ENCODE assay signal across 8 cellular contexts in the genomic region with DNA sequence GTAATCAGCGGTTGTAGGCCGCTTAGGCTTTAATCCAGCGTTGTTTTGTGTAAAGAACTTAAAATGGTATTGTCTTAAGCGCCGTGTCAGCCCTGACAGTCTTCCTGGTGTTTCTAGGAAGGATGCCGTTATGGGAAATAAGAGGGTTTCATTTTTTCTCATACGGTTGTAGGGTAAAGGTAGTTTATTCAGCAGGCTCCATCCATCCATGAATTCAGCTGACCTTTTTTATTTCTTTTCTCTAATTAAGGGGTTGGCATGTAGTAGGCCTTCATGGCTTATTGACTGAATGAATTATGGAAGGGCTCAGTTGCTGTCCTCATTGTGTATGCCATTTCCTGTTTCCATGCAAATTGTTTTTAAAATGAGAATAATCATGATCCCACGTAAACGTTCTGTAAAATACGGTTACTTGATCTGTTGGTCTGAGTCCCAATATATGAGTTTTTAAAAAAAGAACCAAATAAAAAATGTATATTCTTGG. TPM values are rescaled to one million over a fixed set of nuclear protein-coding genes. Genes with fewer than 3 reads are reported as not detected.
A peak's percentile ranks its signal among the peaks of the same experiment; 100 is the strongest.
DNase-seq lines count a peak whose midpoint lies in the region; ATAC-seq, FAIRE-seq and TF ChIP-seq lines count a peak whose summit lies in the region.

No MANE protein-coding gene starts in this region.

- H3K4me3 ChIP-seq in duodenal mucosa (ENCODE audit: low read depth in 1 of 2, low read length in 2 of 2), result peak overlapping the region; percentile 99 to 100
- peak overlapping the region; percentile 98 for H3K4me3 ChIP-seq in naive thymus-derived CD4-positive, alpha-beta T cell (ENCODE audit: low read length)

- peaks cover 9 to 11% of the 10 kb centered on the region in 2 donors for H3K4me1 ChIP-seq in duodenal mucosa (ENCODE audit: control insufficient read depth in 1 of 2, insufficient read depth in 2 of 2, low read length in 2 of 2)
- peaks cover 10 to 12% of the 10 kb centered on the region in 2 donors for H3K4me1 ChIP-seq in naive thymus-derived CD4-positive, alpha-beta T cell (ENCODE audit: control insufficient read depth in 2 of 2, insufficient read depth in 2 of 2, low read length in 2 of 2)

- no peak for DNase-seq in activated CD4-positive, alpha-beta T cell treated with anti-CD3 and anti-CD28 coated beads, Interleukin-2, amount 10 ng/mL, durations not matched to agents 7 days and 5 days
- no peak for DNase-seq in activated CD4-positive, alpha-beta T cell treated with anti-CD3 and anti-CD28 coated beads for 1 hour
- DNase-seq in NCI-H748 treated with DMSO at 0.1 percent for 48 hours (lab: John Stamatoyannopoulos, UW) (peak; percentile 4), NK-92 (lab: John Stamatoyannopoulos, UW; ENCODE audit: unreplicated experiment) (no peak), D721Med (ENCODE audit: insufficient read length, low spot score) (no peak)
- no peak for DNase-seq in naive thymus-derived CD4-positive, alpha-beta T cell

- peak overlapping the region; percentile 100 for H3K27ac Mint-ChIP-seq in activated CD4-positive, alpha-beta T cell treated with anti-CD3 and anti-CD28 coated beads, Interleukin-2, amount 10 ng/mL, durations not matched to agents 7 days and 5 days
- H3K27ac Mint-ChIP-seq in naive thymus-derived CD4-positive, alpha-beta T cell, result peak overlapping the region; percentile 98 to 100 (median 100)

- peaks cover 27% of the 10 kb centered on the region for H3K36me3 Mint-ChIP-seq in activated CD4-positive, alpha-beta T cell treated with anti-CD3 and anti-CD28 coated beads, Interleukin-2, amount 10 ng/mL, durations not matched to agents 7 days and 5 days (ENCODE audit: low read depth)
- peaks cover 7 to 22% (median 10%) of the 10 kb centered on the region in 5 donors for H3K36me3 Mint-ChIP-seq in naive thymus-derived CD4-positive, alpha-beta T cell

- no peaks in the 10 kb centered on the region for H3K9me3 ChIP-seq in duodenal mucosa (ENCODE audit: control insufficient read depth in 1 of 2, low read length in 2 of 2)
- H3K9me3 ChIP-seq in naive thymus-derived CD4-positive, alpha-beta T cell (ENCODE audit: control insufficient read depth in 2 of 3, low read length in 3 of 3), result no peaks in the 10 kb centered on the region

- peaks cover 15 to 24% of the 10 kb centered on the region in 2 donors for H3K36me3 ChIP-seq in duodenal mucosa (ENCODE audit: control insufficient read depth in 1 of 2, insufficient read depth in 2 of 2, low read length in 2 of 2)
- peaks cover 0 to 23% (median 14%) of the 10 kb centered on the region in 3 experiments for H3K36me3 ChIP-seq in naive thymus-derived CD4-positive, alpha-beta T cell (ENCODE audit: control insufficient read depth in 2 of 3, insufficient read depth in 3 of 3, low read length in 3 of 3)

- H3K9ac ChIP-seq in duodenal mucosa (ENCODE audit: low read depth in 1 of 2, low read length in 2 of 2), result peak overlapping the region; percentile 99 to 100

- H3K4me1 Mint-ChIP-seq in activated CD4-positive, alpha-beta T cell treated with anti-CD3 and anti-CD28 coated beads, Interleukin-2, amount 10 ng/mL, durations not matched to agents 7 days and 5 days, result peaks cover 31% of the 10 kb centered on the region
- H3K4me1 Mint-ChIP-seq in naive thymus-derived CD4-positive, alpha-beta T cell, result peaks cover 15 to 50% (median 42%) of the 10 kb centered on the region in 7 donors

- no peak for FAIRE-seq in D721Med (lab: Jason Lieb, UNC)

- POLR2A ChIA-PET in activated CD4-positive, alpha-beta T cell treated with anti-CD3 and anti-CD28 coated beads, Interleukin-2, amount 10 ng/mL, durations not matched to agents 7 days and 5 days (lab: Charles Lee), result no interaction called here
- POLR2A ChIA-PET in naive thymus-derived CD4-positive, alpha-beta T cell (lab: Charles Lee), result interaction anchor here (1.3 to 2.7 kb wide), 2 partner anchors 51 to 75 kb away, joined by 6 to 23 read pairs; a partner anchor contains a TSS

- no peaks in the 10 kb centered on the region for H3K27me3 Mint-ChIP-seq in activated CD4-positive, alpha-beta T cell treated with anti-CD3 and anti-CD28 coated beads, Interleukin-2, amount 10 ng/mL, durations not matched to agents 7 days and 5 days
- peaks cover 0 to 4% (median 3%) of the 10 kb centered on the region in 5 donors for H3K27me3 Mint-ChIP-seq in naive thymus-derived CD4-positive, alpha-beta T cell

- no peaks in the 10 kb centered on the region for H3K27me3 ChIP-seq in duodenal mucosa (ENCODE audit: control insufficient read depth in 1 of 2, insufficient read depth in 2 of 2, low read length in 2 of 2)
- no peaks in the 10 kb centered on the region for H3K27me3 ChIP-seq in naive thymus-derived CD4-positive, alpha-beta T cell (ENCODE audit: control insufficient read depth in 2 of 2, insufficient read depth in 2 of 2, low read length in 2 of 2)

- peaks cover 6% of the 10 kb centered on the region for H3K9me3 Mint-ChIP-seq in activated CD4-positive, alpha-beta T cell treated with anti-CD3 and anti-CD28 coated beads, Interleukin-2, amount 10 ng/mL, durations not matched to agents 7 days and 5 days
- H3K9me3 Mint-ChIP-seq in naive thymus-derived CD4-positive, alpha-beta T cell, result peaks cover 0 to 13% (median 0%) of the 10 kb centered on the region in 11 donors

- intact Hi-C loops in naive thymus-derived CD4-positive, alpha-beta T cell (cut with micrococcal nuclease), result loop anchor here (1.0 to 10.0 kb wide), 12 partner anchors 51 to 1369 kb away; a partner anchor contains a TSS

- peak overlapping the region; percentile 97 for H3K27ac ChIP-seq in duodenal mucosa (ENCODE audit: low read depth, low read length)
- H3K27ac ChIP-seq in naive thymus-derived CD4-positive, alpha-beta T cell (ENCODE audit: low read depth, low read length), result peak overlapping the region; percentile 91

- TF ChIP-seq CTCF in D721Med (IDR thresholded peaks at IDR 0.05; ENCODE audit: insufficient read depth, missing control alignments), result no peak

- no peak for ATAC-seq in naive thymus-derived CD4-positive, alpha-beta T cell
- no peak for ATAC-seq in HG02840 (IDR thresholded peaks at IDR 0.05; ENCODE audit: low FRiP score, unreplicated experiment)

- H3K4me3 Mint-ChIP-seq in activated CD4-positive, alpha-beta T cell treated with anti-CD3 and anti-CD28 coated beads, Interleukin-2, amount 10 ng/mL, durations not matched to agents 7 days and 5 days, result peak overlapping the region; percentile 98
- H3K4me3 Mint-ChIP-seq in naive thymus-derived CD4-positive, alpha-beta T cell, result peak overlapping the region; percentile 96 to 100 (median 100)

- CTCF ChIA-PET in activated CD4-positive, alpha-beta T cell treated with anti-CD3 and anti-CD28 coated beads, Interleukin-2, amount 10 ng/mL, durations not matched to agents 7 days and 5 days (lab: Charles Lee), result no interaction called here
- CTCF ChIA-PET in naive thymus-derived CD4-positive, alpha-beta T cell (lab: Charles Lee), result no interaction called here

RNA-seq across cellular contexts. Expression of a gene that starts 0.7 kb away (rescaled TPM):
- total RNA-seq in activated CD4-positive, alpha-beta T cell treated with anti-CD3 and anti-CD28 coated beads, Interleukin-2, amount 10 ng/mL, durations not matched to agents 7 days and 5 days, result 100 to 1,000 TPM in 1 of 2 experiments, 10 to 100 TPM in 1; 93.6 to 120 TPM
- total RNA-seq in naive thymus-derived CD4-positive, alpha-beta T cell, result 100 to 1,000 TPM in 3 of 5 experiments, 10 to 100 TPM in 2; 85.6 to 128 (median 102) TPM
- 100 to 1,000 TPM; 205 to 248 TPM for polyA plus RNA-seq in naive thymus-derived CD4-positive, alpha-beta T cell

RNA-seq across cellular contexts. Expression of a gene that starts 51.5 kb away (rescaled TPM):
- 100 to 1,000 TPM in 1 of 2 experiments, 10 to 100 TPM in 1; 96.8 to 102 TPM for total RNA-seq in activated CD4-positive, alpha-beta T cell treated with anti-CD3 and anti-CD28 coated beads, Interleukin-2, amount 10 ng/mL, durations not matched to agents 7 days and 5 days
- total RNA-seq in naive thymus-derived CD4-positive, alpha-beta T cell, result 100 to 1,000 TPM in 4 of 5 experiments, 10 to 100 TPM in 1; 89.5 to 126 (median 112) TPM
- polyA plus RNA-seq in naive thymus-derived CD4-positive, alpha-beta T cell, result 10 to 100 TPM; 25.4 to 44.1 TPM
